ENCODE assay signal across 8 cellular contexts in genomic region chr1:9293512-9294439, GRCh38. TPM values are rescaled to one million over a fixed set of nuclear protein-coding genes. Genes with fewer than 3 reads are reported as not detected.
DNase-seq lines count a peak whose midpoint lies in the region; ATAC-seq and TF ChIP-seq lines count a peak whose summit lies in the region.

No MANE protein-coding gene starts in this region.

- peaks cover 4% of the 10 kb centered on the region for H3K9me3 Mint-ChIP-seq in T-helper 2 cell treated with Interferon-gamma antibody and Interleukin-4, amounts not matched to agents 5 μg/mL and 100 μg/mL, for 36 hours

- H3K4me3 ChIP-seq in HEK293 (ENCODE audit: low read depth, low read length) (peak overlapping the region; percentile 67), colonic mucosa (peak overlapping the region; percentile 81), mesenchymal stem cell (ENCODE audit: insufficient read depth in 1 of 2, low read depth in 1 of 2, low read length in 2 of 2) (peak overlapping the region; percentile 89 to 100), upper lobe of right lung (peak overlapping the region; percentile 87)

- peak overlapping the region; percentile 78 for H2BK5ac ChIP-seq in mesenchymal stem cell (ENCODE audit: low read depth, low read length, poor library complexity, severe bottlenecking)

- peak overlapping the region in 1 of 2 experiments; percentile 95 for H3K23ac ChIP-seq in mesenchymal stem cell (ENCODE audit: low read length in 2 of 2)

- no peak overlapping the region for H2AFZ ChIP-seq in mesenchymal stem cell (ENCODE audit: low read depth, low read length)

- peak overlapping the region; percentile 62 to 95 for H3K9ac ChIP-seq in colonic mucosa (ENCODE audit: low read depth in 2 of 2, low read length in 2 of 2)
- H3K9ac ChIP-seq in mesenchymal stem cell (ENCODE audit: low read length), result peak overlapping the region; percentile 95

- ATAC-seq in upper lobe of right lung, result peak; percentile 49

- peak overlapping the region; percentile 79 to 87 for H2BK12ac ChIP-seq in mesenchymal stem cell (ENCODE audit: low read length in 2 of 2)

- DNase-seq in AG20443 (ENCODE audit: low spot score), result peak; percentile 52
- DNase-seq in T-helper 2 cell treated with Interferon-gamma antibody and Interleukin-4, amounts not matched to agents 5 μg/mL and 100 μg/mL, for 36 hours (ENCODE audit: low spot score), result peak; percentile 45
- DNase-seq in colonic mucosa, result peak; percentile 49
- peak; percentile 66 for DNase-seq in mesenchymal stem cell
- DNase-seq in upper lobe of right lung, result peak; percentile 81
- no peak for DNase-seq in NK-92 (lab: John Stamatoyannopoulos, UW; ENCODE audit: unreplicated experiment)
- DNase-seq in NCI-H187 (lab: John Stamatoyannopoulos, UW), result no peak

- H2BK15ac ChIP-seq in mesenchymal stem cell (ENCODE audit: low read depth, poor library complexity, severe bottlenecking), result peak overlapping the region; percentile 88

- H3K4me1 ChIP-seq in HEK293 (ENCODE audit: control insufficient read depth, insufficient read depth, low read length) (no peaks in the 10 kb centered on the region), colonic mucosa (no peaks in the 10 kb centered on the region), mesenchymal stem cell (ENCODE audit: control insufficient read depth, insufficient read depth, low read depth, low read length) (peaks cover 27% of the 10 kb centered on the region), upper lobe of right lung (peaks cover 40% of the 10 kb centered on the region)

- H3K9me3 ChIP-seq in HEK293 (ENCODE audit: control insufficient read depth, insufficient read depth, low read depth, low read length), result no peaks in the 10 kb centered on the region
- no peaks in the 10 kb centered on the region for H3K9me3 ChIP-seq in colonic mucosa
- H3K9me3 ChIP-seq in mesenchymal stem cell (ENCODE audit: control insufficient read depth, low read length), result no peaks in the 10 kb centered on the region
- H3K9me3 ChIP-seq in upper lobe of right lung, result peaks cover 2% of the 10 kb centered on the region

- no peaks in the 10 kb centered on the region for H3K27me3 ChIP-seq in colonic mucosa
- no peaks in the 10 kb centered on the region for H3K27me3 ChIP-seq in mesenchymal stem cell (ENCODE audit: control insufficient read depth in 1 of 2, insufficient read depth in 1 of 2, low read length in 2 of 2)
- no peaks in the 10 kb centered on the region for H3K27me3 ChIP-seq in upper lobe of right lung

- H4K8ac ChIP-seq in mesenchymal stem cell (ENCODE audit: low read length), result peak overlapping the region; percentile 49

- H3K4me2 ChIP-seq in mesenchymal stem cell (ENCODE audit: low read length, poor library complexity, severe bottlenecking), result peak overlapping the region; percentile 75

- H3K36me3 ChIP-seq in HEK293 (ENCODE audit: control insufficient read depth in 2 of 2, insufficient read depth in 1 of 2, low read length in 2 of 2) (peaks cover 0 to 3% of the 10 kb centered on the region in 2 experiments; a peak in 1 of 3 replicates), colonic mucosa (no peaks in the 10 kb centered on the region), mesenchymal stem cell (ENCODE audit: control insufficient read depth in 1 of 2, insufficient read depth in 2 of 2, low read depth in 1 of 2, low read length in 2 of 2) (peaks cover 5 to 24% of the 10 kb centered on the region in 2 experiments), upper lobe of right lung (no peaks in the 10 kb centered on the region)

- peak overlapping the region; percentile 54 for H2BK120ac ChIP-seq in mesenchymal stem cell (ENCODE audit: low read depth, low read length)

- peaks cover 3% of the 10 kb centered on the region for H3K36me3 Mint-ChIP-seq in T-helper 2 cell treated with Interferon-gamma antibody and Interleukin-4, amounts not matched to agents 5 μg/mL and 100 μg/mL, for 36 hours (ENCODE audit: low read depth)

- no peak overlapping the region for H2AK5ac ChIP-seq in mesenchymal stem cell (ENCODE audit: low read length, severe bottlenecking)

- H3K27ac ChIP-seq in HEK293 (ENCODE audit: extremely low read depth, low read depth, low read length) (peak overlapping the region; percentile 48; the same call in 1 of the 2 replicates), colonic mucosa (peak overlapping the region; percentile 88), mesenchymal stem cell (ENCODE audit: low read length, poor library complexity, severe bottlenecking) (peak overlapping the region; percentile 72), upper lobe of right lung (peak overlapping the region; percentile 86)

- H3K4ac ChIP-seq in mesenchymal stem cell (ENCODE audit: low read depth in 1 of 2, low read length in 2 of 2), result peak overlapping the region; percentile 79 to 95

- no peak overlapping the region for H3K4me3 Mint-ChIP-seq in T-helper 2 cell treated with Interferon-gamma antibody and Interleukin-4, amounts not matched to agents 5 μg/mL and 100 μg/mL, for 36 hours

- no peak overlapping the region for H3K27ac Mint-ChIP-seq in T-helper 2 cell treated with Interferon-gamma antibody and Interleukin-4, amounts not matched to agents 5 μg/mL and 100 μg/mL, for 36 hours

- H3K14ac ChIP-seq in mesenchymal stem cell (ENCODE audit: low read length in 2 of 2), result peak overlapping the region in 1 of 2 experiments; percentile 100

- H3K27me3 Mint-ChIP-seq in T-helper 2 cell treated with Interferon-gamma antibody and Interleukin-4, amounts not matched to agents 5 μg/mL and 100 μg/mL, for 36 hours (ENCODE audit: low read depth), result no peaks in the 10 kb centered on the region

- CTCF ChIA-PET in HEK293 (lab: Yijun Ruan, JAX), result no interaction called here

- peak overlapping the region; percentile 98 to 99 for H3K18ac ChIP-seq in mesenchymal stem cell (ENCODE audit: low read depth in 1 of 2, low read length in 2 of 2)

- TF ChIP-seq CTCF in HEK293 (tag by site-specific recombination; IDR thresholded peaks at IDR 0.05) (no peak; the same call in 1 of the 2 replicates), colonic mucosa (IDR thresholded peaks at IDR 0.05) (no peak), upper lobe of right lung (IDR thresholded peaks at IDR 0.05) (no peak)

- H3K79me1 ChIP-seq in mesenchymal stem cell (replicated peaks; ENCODE audit: low read length, poor library complexity, severe bottlenecking), result no peaks in the 10 kb centered on the region

- H4K91ac ChIP-seq in mesenchymal stem cell (ENCODE audit: low read length), result peak overlapping the region; percentile 93

- POLR2A ChIA-PET in HEK293 (lab: Yijun Ruan, JAX), result no interaction called here

- WGBS in mesenchymal stem cell, result 3% methylated on average over 45 of the region's 45 CpGs

- peaks cover 16% of the 10 kb centered on the region for H3K4me1 Mint-ChIP-seq in T-helper 2 cell treated with Interferon-gamma antibody and Interleukin-4, amounts not matched to agents 5 μg/mL and 100 μg/mL, for 36 hours (ENCODE audit: low read depth)

- intact Hi-C loops in colonic mucosa (cut with DNase I), result no loop called here
- intact Hi-C loops in upper lobe of right lung (cut with DNase I), result loop anchor here (5.0 kb wide), 1 partner anchor 159 kb away; no protein-coding TSS in a partner anchor

TF ChIP-seq in HEK293, 187 proteins besides CTCF, POLR2A, EP300 and RAD21 (continues in another document):
- TF ChIP-seq ZNF391 (tag by site-specific recombination; IDR thresholded peaks at IDR 0.05; ENCODE audit: borderline replicate concordance, low read depth) (peak; percentile 89), ZNF266 (tag by site-specific recombination; IDR thresholded peaks at IDR 0.05; ENCODE audit: low read depth) (peak; percentile 50; the same call in 1 of the 2 replicates), ZNF16 (tag by site-specific recombination; IDR thresholded peaks at IDR 0.05; ENCODE audit: low read depth) (no peak), ZFP41 (tag by site-specific recombination; IDR thresholded peaks at IDR 0.05; ENCODE audit: borderline replicate concordance) (no peak), ZNF280D (tag by site-specific recombination; IDR thresholded peaks at IDR 0.05) (0 out of 2 replicates have a peak, but pooled peaks have one; percentile 32)

RNA-seq across cellular contexts. Expression of gene SPSB1, which starts 1.1 kb away (rescaled TPM):
- total RNA-seq in colonic mucosa (10 to 100 TPM; 14.9 to 28.7 TPM), upper lobe of right lung (29.0 TPM)
- 34.8 TPM for polyA plus RNA-seq in mesenchymal stem cell (2013, experiment 1 of 2)
- 35.0 TPM for polyA plus RNA-seq in mesenchymal stem cell (2013, experiment 2 of 2)

RNA-seq across cellular contexts. Expression of gene H6PD, which starts 59.2 kb away (rescaled TPM):
- total RNA-seq in colonic mucosa (10 to 100 TPM; 20.8 to 24.7 TPM), upper lobe of right lung (43.7 TPM)
- 30.1 TPM for polyA plus RNA-seq in mesenchymal stem cell (2013, experiment 1 of 2)
- polyA plus RNA-seq in mesenchymal stem cell (2013, experiment 2 of 2), result 29.4 TPM

Comparison
In these comparisons a context has a peak if more than half of its experiments do, and no peak if none do; other contexts are left out.
1. DNase-seq: peak in AG20443 (single experiment), T-helper 2 cell treated with Interferon-gamma antibody and Interleukin-4, amounts not matched to agents 5 μg/mL and 100 μg/mL, for 36 hours (single experiment), colonic mucosa (single experiment), mesenchymal stem cell (single experiment) and upper lobe of right lung (single experiment); none in NK-92 (single experiment) and NCI-H187 (0 of 2).
2. Peak in every context shown above with its lines, with median percentiles within 50 percentile points of each other: H3K27ac ChIP-seq and H3K4me3 ChIP-seq.